8 cellular contexts compared by ENCODE assay signal in genomic region chr1:66271904-66272254, GRCh38.
DNase-seq lines count a peak whose midpoint lies in the region; ATAC-seq and TF ChIP-seq lines count a peak whose summit lies in the region.

No MANE protein-coding gene starts in this region.

- peak overlapping the region in 10 of 11 experiments; percentile 13 to 87 (median 30); a peak in 17 of 22 replicates for H3K4me2 ChIP-seq in BLaER1 treated with 17β-estradiol and CSF1 and Interleukin-3, amounts not matched to agents 10 nM and 100 nM

- H3K4me1 ChIP-seq in BLaER1 treated with 17β-estradiol and CSF1 and Interleukin-3, amounts not matched to agents 10 nM and 100 nM: peaks cover 17 to 72% (median 38%) of the 10 kb centered on the region in 10 experiments; a peak in 18 of 20 replicates
- H3K4me1 ChIP-seq in endodermal cell (ENCODE audit: control insufficient read depth, insufficient read depth, low read length): peaks cover 4% of the 10 kb centered on the region

- H3K27me3 Mint-ChIP-seq in endodermal cell (ENCODE audit: insufficient read depth): no peaks in the 10 kb centered on the region
- no peaks in the 10 kb centered on the region for H3K27me3 Mint-ChIP-seq in naive thymus-derived CD8-positive, alpha-beta T cell

- ATAC-seq in naive thymus-derived CD8-positive, alpha-beta T cell: no peak
- ATAC-seq in HG03196 (IDR thresholded peaks at IDR 0.05; ENCODE audit: unreplicated experiment) (no peak), GM19397 (IDR thresholded peaks at IDR 0.05; ENCODE audit: unreplicated experiment) (no peak), GM18861 (IDR thresholded peaks at IDR 0.05; ENCODE audit: unreplicated experiment) (no peak)

- POLR2A ChIA-PET in naive thymus-derived CD8-positive, alpha-beta T cell (lab: Charles Lee): interaction anchor here (1.4 kb wide), 1 partner anchor 9 kb away, joined by 3 read pairs; no protein-coding TSS in a partner anchor

- no peak overlapping the region for H3K27ac Mint-ChIP-seq in endodermal cell
- peak overlapping the region in 9 of 10 donors; percentile 40 to 90 (median 86) for H3K27ac Mint-ChIP-seq in naive thymus-derived CD8-positive, alpha-beta T cell

- H4K20me1 ChIP-seq in BLaER1 treated with 17β-estradiol and CSF1 and Interleukin-3, amounts not matched to agents 10 nM and 100 nM: no peaks in the 10 kb centered on the region

- H3K4me3 ChIP-seq in BLaER1 treated with 17β-estradiol and CSF1 and Interleukin-3, amounts not matched to agents 10 nM and 100 nM: no peak overlapping the region
- H3K4me3 ChIP-seq in endodermal cell (ENCODE audit: low read length): no peak overlapping the region

- DNase-seq in endodermal cell (peak; percentile 57), HK-2 (ENCODE audit: unreplicated experiment) (no peak)
- no peak for DNase-seq in naive thymus-derived CD8-positive, alpha-beta T cell

- TF ChIP-seq CTCF in endodermal cell (conservative IDR thresholded peaks at IDR 0.05): no peak

- 66 to 82% methylated on average over 3 to 5 of the region's 5 CpGs for WGBS in endodermal cell (ENCODE audit: insufficient coverage in 1 of 2, insufficient read length in 1 of 2), 2 experiments

- no peaks in the 10 kb centered on the region for H3K9me3 Mint-ChIP-seq in endodermal cell
- H3K9me3 Mint-ChIP-seq in naive thymus-derived CD8-positive, alpha-beta T cell: no peaks in the 10 kb centered on the region

- H3K9me3 ChIP-seq in BLaER1 treated with 17β-estradiol and CSF1 and Interleukin-3, amounts not matched to agents 10 nM and 100 nM (replicated peaks in 1 of 11): no peaks in the 10 kb centered on the region
- H3K9me3 ChIP-seq in endodermal cell (ENCODE audit: control insufficient read depth, low read length): no peaks in the 10 kb centered on the region

- H3K4me1 Mint-ChIP-seq in endodermal cell: peaks cover 32% of the 10 kb centered on the region
- peaks cover 30 to 58% (median 55%) of the 10 kb centered on the region in 4 donors for H3K4me1 Mint-ChIP-seq in naive thymus-derived CD8-positive, alpha-beta T cell

- H3K27me3 ChIP-seq in BLaER1 treated with 17β-estradiol and CSF1 and Interleukin-3, amounts not matched to agents 10 nM and 100 nM: no peaks in the 10 kb centered on the region
- no peaks in the 10 kb centered on the region for H3K27me3 ChIP-seq in endodermal cell (ENCODE audit: control insufficient read depth, insufficient read depth, low read length, poor library complexity, severe bottlenecking)

- H3K36me3 ChIP-seq in BLaER1 treated with 17β-estradiol and CSF1 and Interleukin-3, amounts not matched to agents 10 nM and 100 nM: no peaks in the 10 kb centered on the region
- no peaks in the 10 kb centered on the region for H3K36me3 ChIP-seq in endodermal cell (ENCODE audit: control insufficient read depth, insufficient read depth, low read length)

- H3K4me3 Mint-ChIP-seq in endodermal cell: no peak overlapping the region
- H3K4me3 Mint-ChIP-seq in naive thymus-derived CD8-positive, alpha-beta T cell: peak overlapping the region in 4 of 10 donors; percentile 6 to 40 (median 21)

- no peaks in the 10 kb centered on the region for H3K36me3 Mint-ChIP-seq in endodermal cell (ENCODE audit: low read depth)
- H3K36me3 Mint-ChIP-seq in naive thymus-derived CD8-positive, alpha-beta T cell: no peaks in the 10 kb centered on the region

- no peak overlapping the region for H3K9ac ChIP-seq in BLaER1 treated with 17β-estradiol and CSF1 and Interleukin-3, amounts not matched to agents 10 nM and 100 nM
- no peak overlapping the region for H3K9ac ChIP-seq in endodermal cell (ENCODE audit: extremely low read depth, low read length, poor library complexity, severe bottlenecking)

- H3K27ac ChIP-seq in BLaER1 treated with 17β-estradiol and CSF1 and Interleukin-3, amounts not matched to agents 10 nM and 100 nM: peak overlapping the region in 2 of 11 experiments; percentile 10 to 43; a peak in 2 of 22 replicates
- H3K27ac ChIP-seq in endodermal cell (ENCODE audit: low read depth, low read length): peak overlapping the region; percentile 6

TF ChIP-seq in PFSK-1, 5 proteins besides CTCF, POLR2A, EP300 and RAD21:
- TF ChIP-seq REST (IDR thresholded peaks at IDR 0.05; ENCODE audit: insufficient read depth in 1 of 2, low read depth in 2 of 2, low read length in 2 of 2) (no peak), SIN3A (IDR thresholded peaks at IDR 0.05; ENCODE audit: borderline replicate concordance, insufficient read depth, low read length) (peak; percentile 59; the same call in 1 of the 2 replicates), TAF1 (IDR thresholded peaks at IDR 0.05; ENCODE audit: borderline replicate concordance, insufficient read depth, low read length) (no peak), FOXP2 (optimal IDR thresholded peaks at IDR 0.05; ENCODE audit: borderline replicate concordance, extremely low read depth, extremely low read length, insufficient read depth) (peak; percentile 39), POLR2AphosphoS5 (IDR thresholded peaks at IDR 0.05; ENCODE audit: low read depth, low read length) (no peak)
